8 cellular contexts compared by ENCODE assay signal in the genomic region with DNA sequence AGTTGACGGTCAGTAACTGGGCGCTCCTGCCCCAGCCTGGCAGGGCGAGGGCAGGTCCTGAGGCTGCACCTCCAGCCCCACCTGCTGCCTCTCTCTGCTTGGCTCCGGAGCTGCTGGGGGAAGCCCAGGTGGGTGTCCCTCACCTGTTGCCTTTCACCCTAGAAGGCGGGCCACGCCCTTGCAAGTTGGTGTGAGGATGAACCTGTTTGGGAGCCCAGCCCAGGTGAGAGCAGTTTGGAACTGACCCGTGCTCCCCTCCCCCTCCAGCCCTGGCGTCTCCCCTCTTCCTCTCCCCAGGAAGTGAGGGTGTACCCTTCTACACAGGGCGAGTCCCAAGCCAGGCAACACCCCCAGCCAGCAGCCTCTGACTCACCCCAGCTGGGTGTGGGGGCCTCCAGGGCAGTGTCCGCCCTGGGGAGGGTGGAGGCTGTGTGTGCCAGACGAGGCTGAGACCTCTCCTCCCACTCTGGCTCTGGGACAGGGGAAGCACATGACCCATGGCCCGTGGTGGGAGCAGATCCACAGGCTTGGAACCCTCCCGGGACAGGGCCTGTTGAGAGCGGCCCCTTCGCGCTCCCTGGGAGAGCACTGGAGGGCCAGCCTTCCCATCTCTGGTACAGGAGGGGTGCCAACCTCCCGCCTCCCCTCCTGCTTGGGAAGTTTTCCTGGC. TPM values are rescaled to one million over a fixed set of nuclear protein-coding genes. Genes with fewer than 3 reads are reported as not detected.
DNase-seq lines count a peak whose midpoint lies in the region; ATAC-seq and TF ChIP-seq lines count a peak whose summit lies in the region.

No MANE protein-coding gene starts in this region.

- peak overlapping the region in 9 of 10 donors; percentile 16 to 92 (median 81) for H3K27ac Mint-ChIP-seq in naive thymus-derived CD8-positive, alpha-beta T cell

- peaks cover 0 to 62% (median 4%) of the 10 kb centered on the region in 3 donors for H3K36me3 Mint-ChIP-seq in naive thymus-derived CD8-positive, alpha-beta T cell

- ATAC-seq in SK-N-SH treated with all-trans-retinoic acid at 6 μM for 48 hours (peak; percentile 92), esophagus mucosa (peak; percentile 92)
- peak; percentile 64 to 71 for ATAC-seq in naive thymus-derived CD8-positive, alpha-beta T cell

- H3K4me1 Mint-ChIP-seq in naive thymus-derived CD8-positive, alpha-beta T cell = peaks cover 17 to 74% (median 64%) of the 10 kb centered on the region in 4 donors

- H3K27me3 Mint-ChIP-seq in naive thymus-derived CD8-positive, alpha-beta T cell = no peaks in the 10 kb centered on the region

- POLR2A ChIA-PET in naive thymus-derived CD8-positive, alpha-beta T cell (lab: Charles Lee) = interaction anchor here (3.6 to 3.7 kb wide), 2 partner anchors 9 to 10 kb away, joined by 22 to 23 read pairs; a partner anchor contains a TSS

- peak; percentile 70 for DNase-seq in Caki2 (ENCODE audit: low read depth)
- peak in 3 of 10 donors; percentile 11 to 65 (median 22) for DNase-seq in naive thymus-derived CD8-positive, alpha-beta T cell
- no peak for DNase-seq in germinal center (ENCODE audit: low spot score)
- DNase-seq in NCI-H2171 treated with DMSO at 0.1 percent for 48 hours (lab: John Stamatoyannopoulos, UW) = no peak
- no peak for DNase-seq in NCI-H748 treated with DMSO at 0.1 percent for 48 hours (lab: John Stamatoyannopoulos, UW)
- DNase-seq in GF-D8 (lab: John Stamatoyannopoulos, UW) = no peak

- in situ Hi-C loops in Caki2 (cut with HindIII; ENCODE audit: low pct_unique_long_range_greater_than_20kb, low sequenced_read_pairs) = no loop called here

- no peaks in the 10 kb centered on the region for H3K9me3 Mint-ChIP-seq in naive thymus-derived CD8-positive, alpha-beta T cell

- peak overlapping the region in 5 of 10 donors; percentile 2 to 75 (median 19) for H3K4me3 Mint-ChIP-seq in naive thymus-derived CD8-positive, alpha-beta T cell

TF ChIP-seq in SK-N-SH treated with all-trans-retinoic acid at 6 μM for 48 hours, 23 proteins besides CTCF, POLR2A, EP300 and RAD21:
- TF ChIP-seq ESRRG (CRISPR knock-in tag; IDR thresholded peaks at IDR 0.05) (no peak), CSDC2 (CRISPR knock-in tag; IDR thresholded peaks at IDR 0.05) (no peak), ARNTL (CRISPR knock-in tag; IDR thresholded peaks at IDR 0.05; ENCODE audit: borderline replicate concordance, low read depth) (no peak), ZNF70 (CRISPR knock-in tag; IDR thresholded peaks at IDR 0.05) (no peak), ZNF565 (CRISPR knock-in tag; conservative IDR thresholded peaks at IDR 0.05; ENCODE audit: low read depth) (no peak), ZFP3 (CRISPR knock-in tag; IDR thresholded peaks at IDR 0.05) (no peak), BACH2 (CRISPR knock-in tag; IDR thresholded peaks at IDR 0.05; ENCODE audit: borderline replicate concordance) (no peak)
- TF ChIP-seq, protein P1, sequence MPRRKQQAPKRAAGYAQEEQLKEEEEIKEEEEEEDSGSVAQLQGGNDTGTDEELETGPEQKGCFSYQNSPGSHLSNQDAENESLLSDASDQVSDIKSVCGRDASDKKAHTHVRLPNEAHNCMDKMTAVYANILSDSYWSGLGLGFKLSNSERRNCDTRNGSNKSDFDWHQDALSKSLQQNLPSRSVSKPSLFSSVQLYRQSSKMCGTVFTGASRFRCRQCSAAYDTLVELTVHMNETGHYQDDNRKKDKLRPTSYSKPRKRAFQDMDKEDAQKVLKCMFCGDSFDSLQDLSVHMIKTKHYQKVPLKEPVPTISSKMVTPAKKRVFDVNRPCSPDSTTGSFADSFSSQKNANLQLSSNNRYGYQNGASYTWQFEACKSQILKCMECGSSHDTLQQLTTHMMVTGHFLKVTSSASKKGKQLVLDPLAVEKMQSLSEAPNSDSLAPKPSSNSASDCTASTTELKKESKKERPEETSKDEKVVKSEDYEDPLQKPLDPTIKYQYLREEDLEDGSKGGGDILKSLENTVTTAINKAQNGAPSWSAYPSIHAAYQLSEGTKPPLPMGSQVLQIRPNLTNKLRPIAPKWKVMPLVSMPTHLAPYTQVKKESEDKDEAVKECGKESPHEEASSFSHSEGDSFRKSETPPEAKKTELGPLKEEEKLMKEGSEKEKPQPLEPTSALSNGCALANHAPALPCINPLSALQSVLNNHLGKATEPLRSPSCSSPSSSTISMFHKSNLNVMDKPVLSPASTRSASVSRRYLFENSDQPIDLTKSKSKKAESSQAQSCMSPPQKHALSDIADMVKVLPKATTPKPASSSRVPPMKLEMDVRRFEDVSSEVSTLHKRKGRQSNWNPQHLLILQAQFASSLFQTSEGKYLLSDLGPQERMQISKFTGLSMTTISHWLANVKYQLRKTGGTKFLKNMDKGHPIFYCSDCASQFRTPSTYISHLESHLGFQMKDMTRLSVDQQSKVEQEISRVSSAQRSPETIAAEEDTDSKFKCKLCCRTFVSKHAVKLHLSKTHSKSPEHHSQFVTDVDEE (CRISPR knock-in tag; IDR thresholded peaks at IDR 0.05) = no peak
- TF ChIP-seq, protein P2, sequence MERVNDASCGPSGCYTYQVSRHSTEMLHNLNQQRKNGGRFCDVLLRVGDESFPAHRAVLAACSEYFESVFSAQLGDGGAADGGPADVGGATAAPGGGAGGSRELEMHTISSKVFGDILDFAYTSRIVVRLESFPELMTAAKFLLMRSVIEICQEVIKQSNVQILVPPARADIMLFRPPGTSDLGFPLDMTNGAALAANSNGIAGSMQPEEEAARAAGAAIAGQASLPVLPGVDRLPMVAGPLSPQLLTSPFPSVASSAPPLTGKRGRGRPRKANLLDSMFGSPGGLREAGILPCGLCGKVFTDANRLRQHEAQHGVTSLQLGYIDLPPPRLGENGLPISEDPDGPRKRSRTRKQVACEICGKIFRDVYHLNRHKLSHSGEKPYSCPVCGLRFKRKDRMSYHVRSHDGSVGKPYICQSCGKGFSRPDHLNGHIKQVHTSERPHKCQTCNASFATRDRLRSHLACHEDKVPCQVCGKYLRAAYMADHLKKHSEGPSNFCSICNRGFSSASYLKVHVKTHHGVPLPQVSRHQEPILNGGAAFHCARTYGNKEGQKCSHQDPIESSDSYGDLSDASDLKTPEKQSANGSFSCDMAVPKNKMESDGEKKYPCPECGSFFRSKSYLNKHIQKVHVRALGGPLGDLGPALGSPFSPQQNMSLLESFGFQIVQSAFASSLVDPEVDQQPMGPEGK (CRISPR knock-in tag; IDR thresholded peaks at IDR 0.05; ENCODE audit: borderline replicate concordance) = peak; percentile 91; the same call in 1 of the 2 replicates

RNA-seq across cellular contexts. Expression of a gene that starts 10.4 kb away (rescaled TPM):
- total RNA-seq in Caki2 (2014; rRNA removed; shearing (Covaris generic); ENCODE audit: low replicate concordance) = 16.0 and 25.9 TPM in 2 replicates
- 75.8 TPM for total RNA-seq in esophagus mucosa
- total RNA-seq in naive thymus-derived CD8-positive, alpha-beta T cell = 10 to 100 TPM; 27.5 to 29.4 TPM
- polyA plus RNA-seq in naive thymus-derived CD8-positive, alpha-beta T cell = 10 to 100 TPM; 17.4 to 36.7 (median 22.1) TPM

RNA-seq across cellular contexts. Expression of a gene that starts 10.6 kb away (rescaled TPM):
- 11.2 and 24.2 TPM in 2 replicates for total RNA-seq in Caki2 (2014; rRNA removed; shearing (Covaris generic); ENCODE audit: low replicate concordance)
- total RNA-seq in esophagus mucosa = 3.7 TPM
- total RNA-seq in naive thymus-derived CD8-positive, alpha-beta T cell = 10 to 100 TPM; 15.1 to 15.9 TPM
- 10 to 100 TPM in 2 of 3 donors, 1 to 10 TPM in 1; 9.3 to 10.8 (median 10.4) TPM for polyA plus RNA-seq in naive thymus-derived CD8-positive, alpha-beta T cell

RNA-seq across cellular contexts. Expression of a gene that starts 28.4 kb away (rescaled TPM):
- not detected in 2 replicates for total RNA-seq in Caki2 (2014; rRNA removed; shearing (Covaris generic); ENCODE audit: low replicate concordance)
- 12.4 TPM for total RNA-seq in esophagus mucosa
- total RNA-seq in naive thymus-derived CD8-positive, alpha-beta T cell = 1 to 10 TPM; 6.9 to 8.2 TPM
- polyA plus RNA-seq in naive thymus-derived CD8-positive, alpha-beta T cell = 1 to 10 TPM; 2.6 to 7.4 (median 6.2) TPM

RNA-seq across cellular contexts. Expression of a gene that starts 55.0 kb away (rescaled TPM):
- 25.6 and 28.3 TPM in 2 replicates for total RNA-seq in Caki2 (2014; rRNA removed; shearing (Covaris generic); ENCODE audit: low replicate concordance)
- total RNA-seq in esophagus mucosa = 9.2 TPM
- 10 to 100 TPM; 10.3 to 11.1 TPM for total RNA-seq in naive thymus-derived CD8-positive, alpha-beta T cell
- polyA plus RNA-seq in naive thymus-derived CD8-positive, alpha-beta T cell = 1 to 10 TPM; 9.0 to 9.2 (median 9.1) TPM

RNA-seq across cellular contexts. Expression of a gene that starts 55.1 kb away (rescaled TPM):
- 19.6 and 22.3 TPM in 2 replicates for total RNA-seq in Caki2 (2014; rRNA removed; shearing (Covaris generic); ENCODE audit: low replicate concordance)
- 43.5 TPM for total RNA-seq in esophagus mucosa
- 10 to 100 TPM; 68.8 to 79.6 TPM for total RNA-seq in naive thymus-derived CD8-positive, alpha-beta T cell
- polyA plus RNA-seq in naive thymus-derived CD8-positive, alpha-beta T cell = 10 to 100 TPM; 21.9 to 36.8 (median 29.8) TPM
